13 cellular contexts compared by ENCODE assay signal in the genomic region with DNA sequence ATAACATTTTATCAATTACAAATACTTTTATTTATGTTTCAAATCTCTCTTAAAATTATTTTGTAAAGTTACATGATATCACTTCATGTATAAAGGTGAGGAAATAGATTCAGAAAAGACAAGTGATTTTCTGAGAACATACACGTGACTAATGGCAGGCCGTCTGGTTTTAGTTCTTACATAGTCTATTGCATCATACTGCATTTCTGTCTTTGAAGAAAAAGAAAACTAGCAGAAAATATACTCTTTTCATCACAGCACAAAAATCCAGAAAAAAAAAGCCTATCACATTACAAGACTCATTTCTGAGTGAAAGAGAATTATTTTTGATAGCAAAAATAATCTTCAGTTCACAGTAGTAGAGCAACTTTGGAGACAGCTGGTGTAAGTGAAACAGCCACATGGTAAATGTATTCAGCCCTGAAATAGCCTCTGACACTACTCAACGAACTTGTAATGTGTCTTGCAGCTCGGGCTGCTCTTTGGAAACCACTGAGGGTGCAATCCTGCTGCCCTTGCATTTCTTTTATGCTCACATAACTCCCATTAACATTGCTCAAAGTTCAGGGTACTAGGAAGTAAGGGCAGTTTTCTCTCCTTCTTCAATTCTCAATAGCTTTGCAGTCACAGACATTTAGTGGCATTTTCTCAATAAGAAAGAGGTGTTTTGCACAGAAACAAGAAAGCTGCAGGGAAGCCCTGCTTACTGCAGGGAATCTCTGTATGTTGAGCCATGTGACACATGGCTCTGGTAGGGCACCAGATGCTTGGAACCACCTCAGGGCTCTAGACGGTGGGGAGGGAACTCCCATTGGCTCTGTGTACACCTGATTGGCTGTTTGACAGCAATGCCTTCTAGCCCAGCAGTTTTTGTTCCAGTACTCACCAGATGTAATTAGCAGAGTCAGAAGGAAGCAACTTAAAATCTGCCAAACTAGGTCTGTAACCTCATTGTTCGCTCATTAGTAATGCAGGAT.
DNase-seq lines count a peak whose midpoint lies in the region; ATAC-seq, FAIRE-seq and TF ChIP-seq lines count a peak whose summit lies in the region.
"Had no signal": no experiment of that assay in that cellular context is flagged by ENCODE, and none has a peak within 500 bp of the region (broad histone marks: within the 10 kb centered on the region; RNA-seq: fewer than 3 reads in every experiment).

No MANE protein-coding gene starts in this region.

- TF ChIP-seq POLR2A in H1 (IDR thresholded peaks at IDR 0.05; ENCODE audit: control extremely low read depth in 1 of 2, low read depth in 2 of 2, low read length in 2 of 2) = no peak

- no peak overlapping the region for H2BK15ac ChIP-seq in H1 (ENCODE audit: low read length)

- H3K36me3 ChIP-seq in H1 (ENCODE audit: control insufficient read depth in 2 of 4, insufficient read depth in 4 of 4, low read length in 3 of 4) = no peaks in the 10 kb centered on the region
- no peaks in the 10 kb centered on the region for H3K36me3 ChIP-seq in neuron (ENCODE audit: insufficient read depth, low read length)
- H3K36me3 ChIP-seq: left lung had no signal

- H3K23me2 ChIP-seq in H1 (ENCODE audit: low read depth, low read length) = no peaks in the 10 kb centered on the region

- H3K4me3 ChIP-seq in H1 (ENCODE audit: extremely low read depth in 1 of 4, insufficient read depth in 2 of 4, low read depth in 3 of 4, low read length in 4 of 4) (no peak overlapping the region), neuron (ENCODE audit: low read length) (peak overlapping the region; percentile 4)
- H3K4me3 ChIP-seq: A549, left lung had no signal

- no peak overlapping the region for H3K27ac Mint-ChIP-seq in activated T-helper 1 cell treated with anti-CD3 and anti-CD28 coated beads, Interleukin-12 subunit alpha, Interleukin-12 subunit beta, Interleukin-2, Interleukin-4 antibody, amounts not matched to agents 30 ng/mL and 10 ng/mL and 1 ng/mL, durations not matched to agents 14 hours and 24 hours and 36 hours
- H3K27ac Mint-ChIP-seq: activated naive CD8-positive, alpha-beta T cell treated with anti-CD3 and anti-CD28 coated beads, Interleukin-2, amount 50 U/mL, for 24 hours had no signal

- no peak overlapping the region for H3K23ac ChIP-seq in H1 (ENCODE audit: insufficient read length)

- no peak overlapping the region for H3K9ac ChIP-seq in H1 (replicated peaks in 1 of 4; ENCODE audit: extremely low read depth in 1 of 4, low read depth in 3 of 4, low read length in 3 of 4)

- intact Hi-C loops in activated T-helper 1 cell treated with anti-CD3 and anti-CD28 coated beads, Interleukin-12 subunit alpha, Interleukin-12 subunit beta, Interleukin-2, Interleukin-4 antibody, amounts not matched to agents 30 ng/mL and 10 ng/mL and 1 ng/mL, durations not matched to agents 14 hours and 24 hours and 36 hours (cut with micrococcal nuclease) = no loop called here

- peak; percentile 57 for FAIRE-seq in H1 (lab: Jason Lieb, UNC)
- FAIRE-seq: A549 had no signal

- no peak for ATAC-seq in HG03571 (IDR thresholded peaks at IDR 0.05; ENCODE audit: unreplicated experiment)
- ATAC-seq: A549; activated naive CD8-positive, alpha-beta T cell treated with anti-CD3 and anti-CD28 coated beads, Interleukin-2, amount 50 U/mL, for 24 hours; foreskin keratinocyte; left lung had no signal

- no peak overlapping the region for H3K27ac ChIP-seq in H1 (ENCODE audit: low read depth, low read length)
- H3K27ac ChIP-seq: A549, foreskin keratinocyte, left lung had no signal

- DNase-seq in NCI-H1105 treated with DMSO at 0.1 percent for 48 hours (lab: John Stamatoyannopoulos, UW) (peak; percentile 12), NCI-H1105 (lab: John Stamatoyannopoulos, UW) (no peak), NCI-H446 (lab: John Stamatoyannopoulos, UW) (peak; percentile 86 to 94), H1 (ENCODE audit: low read depth in 1 of 2, low spot score in 2 of 2) (peak in 1 of 2 experiments; percentile 17), LoVo (ENCODE audit: low spot score) (no peak)
- no peak for DNase-seq in activated T-helper 1 cell treated with anti-CD3 and anti-CD28 coated beads, Interleukin-12 subunit alpha, Interleukin-12 subunit beta, Interleukin-2, Interleukin-4 antibody, amounts not matched to agents 30 ng/mL and 10 ng/mL and 1 ng/mL, durations not matched to agents 14 hours and 24 hours and 36 hours (ENCODE audit: low spot score)
- DNase-seq: activated naive CD8-positive, alpha-beta T cell treated with anti-CD3 and anti-CD28 coated beads, Interleukin-2, amount 50 U/mL, for 24 hours; Calu3; left lung had no signal

- H3K79me2 ChIP-seq in H1 (ENCODE audit: control insufficient read depth in 1 of 2, insufficient read depth in 2 of 2, low read length in 2 of 2) = no peaks in the 10 kb centered on the region

- no peak overlapping the region for H3K4me2 ChIP-seq in H1 (ENCODE audit: insufficient read depth in 1 of 2, low read depth in 2 of 2, low read length in 2 of 2)
- H3K4me2 ChIP-seq: A549 had no signal

- no peak overlapping the region for H4K8ac ChIP-seq in H1 (ENCODE audit: extremely low read depth, insufficient read depth, low read length)

- H3K56ac ChIP-seq in H1 (replicated peaks; ENCODE audit: insufficient read length, low read depth, low read length) = no peak overlapping the region

- no peaks in the 10 kb centered on the region for H3K9me3 ChIP-seq in H1 (ENCODE audit: insufficient read depth in 2 of 2, low read depth in 1 of 2, low read length in 1 of 2)
- H3K9me3 ChIP-seq in neuron (ENCODE audit: low read length) = no peaks in the 10 kb centered on the region
- H3K9me3 ChIP-seq: left lung had no signal

- no peak overlapping the region for H3K4ac ChIP-seq in H1 (replicated peaks; ENCODE audit: insufficient read length, low read depth, low read length)

- H2AK5ac ChIP-seq in H1 (ENCODE audit: low read depth, low read length) = no peak overlapping the region

- H2BK12ac ChIP-seq in H1 (ENCODE audit: low read depth, low read length) = no peak overlapping the region

- no peak overlapping the region for H2BK5ac ChIP-seq in H1 (ENCODE audit: low read depth, low read length)

- CTCF ChIA-PET in H1 (lab: Charles Lee; ENCODE audit: partially characterized antibody) = interaction anchor here (0.6 to 1.4 kb wide), 2 partner anchors 14 to 488 kb away, joined by 3 to 4 read pairs; no protein-coding TSS in a partner anchor

- no peak overlapping the region for H3K14ac ChIP-seq in H1 (ENCODE audit: insufficient read length)

- TF ChIP-seq CTCF in H1 (IDR thresholded peaks at IDR 0.05; ENCODE audit: control extremely low read depth in 1 of 3, insufficient read depth in 1 of 3, low read depth in 1 of 3, low read length in 3 of 3) = no peak

- H3K27me3 Mint-ChIP-seq in activated T-helper 1 cell treated with anti-CD3 and anti-CD28 coated beads, Interleukin-12 subunit alpha, Interleukin-12 subunit beta, Interleukin-2, Interleukin-4 antibody, amounts not matched to agents 30 ng/mL and 10 ng/mL and 1 ng/mL, durations not matched to agents 14 hours and 24 hours and 36 hours (ENCODE audit: insufficient read depth) = no peaks in the 10 kb centered on the region
- H3K27me3 Mint-ChIP-seq: activated naive CD8-positive, alpha-beta T cell treated with anti-CD3 and anti-CD28 coated beads, Interleukin-2, amount 50 U/mL, for 24 hours had no signal

- H3K27me3 ChIP-seq in H1 (replicated peaks in 1 of 4; ENCODE audit: control insufficient read depth in 3 of 4, extremely low read depth in 1 of 4, insufficient read depth in 3 of 4, low read length in 3 of 4) (no peaks in the 10 kb centered on the region), neuron (ENCODE audit: insufficient read depth, low read length) (no peaks in the 10 kb centered on the region)
- H3K27me3 ChIP-seq: foreskin keratinocyte, left lung had no signal

- H4K20me1 ChIP-seq in H1 (replicated peaks in 1 of 2; ENCODE audit: control insufficient read depth in 1 of 2, insufficient read depth in 2 of 2, low read length in 2 of 2) = no peaks in the 10 kb centered on the region

- 70% methylated on average over 6 of the region's 6 CpGs; no CpG with 5 or more reads in 1 of the 2 experiments for WGBS in H1 (ENCODE audit: extremely low coverage in 1 of 2, insufficient coverage in 1 of 2, insufficient read length in 1 of 2, insufficient replicate concordance in 2 of 2, low coverage in 1 of 2, low lambda C conversion rate in 2 of 2, missing lambda C conversion rate in 1 of 2), 2 experiments

- H2BK120ac ChIP-seq in H1 (replicated peaks; ENCODE audit: low read depth, low read length) = no peak overlapping the region

- peaks cover 0 to 3% (median 1%) of the 10 kb centered on the region in 4 experiments; a peak in 2 of 7 replicates for H3K4me1 ChIP-seq in H1 (replicated peaks in 1 of 4; ENCODE audit: control insufficient read depth in 3 of 4, insufficient read depth in 4 of 4, low read length in 3 of 4)
- peaks cover 14% of the 10 kb centered on the region for H3K4me1 ChIP-seq in neuron (ENCODE audit: insufficient read depth, low read length)
- H3K4me1 ChIP-seq: A549, foreskin keratinocyte, left lung had no signal

- H3K79me1 ChIP-seq in H1 (ENCODE audit: low read depth, low read length) = no peaks in the 10 kb centered on the region

- POLR2A ChIA-PET in H1 (lab: Charles Lee; ENCODE audit: partially characterized antibody) = no interaction called here

- H3K4me3 Mint-ChIP-seq in activated T-helper 1 cell treated with anti-CD3 and anti-CD28 coated beads, Interleukin-12 subunit alpha, Interleukin-12 subunit beta, Interleukin-2, Interleukin-4 antibody, amounts not matched to agents 30 ng/mL and 10 ng/mL and 1 ng/mL, durations not matched to agents 14 hours and 24 hours and 36 hours = no peak overlapping the region
- H3K4me3 Mint-ChIP-seq: activated naive CD8-positive, alpha-beta T cell treated with anti-CD3 and anti-CD28 coated beads, Interleukin-2, amount 50 U/mL, for 24 hours had no signal

- H3K36me3 Mint-ChIP-seq in activated T-helper 1 cell treated with anti-CD3 and anti-CD28 coated beads, Interleukin-12 subunit alpha, Interleukin-12 subunit beta, Interleukin-2, Interleukin-4 antibody, amounts not matched to agents 30 ng/mL and 10 ng/mL and 1 ng/mL, durations not matched to agents 14 hours and 24 hours and 36 hours (ENCODE audit: low read depth) = no peaks in the 10 kb centered on the region

- no peak overlapping the region for H3K18ac ChIP-seq in H1 (ENCODE audit: extremely low read depth, low read length)

- H4K91ac ChIP-seq in H1 (replicated peaks; ENCODE audit: insufficient read length, low read length) = no peak overlapping the region

- no peak for TF ChIP-seq EP300 in H1 (IDR thresholded peaks at IDR 0.05; ENCODE audit: borderline replicate concordance in 1 of 2, low read depth in 2 of 2, low read length in 2 of 2)

- no peak overlapping the region for H2BK20ac ChIP-seq in H1 (ENCODE audit: low read length)

- peaks cover 10% of the 10 kb centered on the region for H3K9me3 Mint-ChIP-seq in activated T-helper 1 cell treated with anti-CD3 and anti-CD28 coated beads, Interleukin-12 subunit alpha, Interleukin-12 subunit beta, Interleukin-2, Interleukin-4 antibody, amounts not matched to agents 30 ng/mL and 10 ng/mL and 1 ng/mL, durations not matched to agents 14 hours and 24 hours and 36 hours

- H3K4me1 Mint-ChIP-seq in activated T-helper 1 cell treated with anti-CD3 and anti-CD28 coated beads, Interleukin-12 subunit alpha, Interleukin-12 subunit beta, Interleukin-2, Interleukin-4 antibody, amounts not matched to agents 30 ng/mL and 10 ng/mL and 1 ng/mL, durations not matched to agents 14 hours and 24 hours and 36 hours (ENCODE audit: low read depth) = no peaks in the 10 kb centered on the region
- H3K4me1 Mint-ChIP-seq: activated naive CD8-positive, alpha-beta T cell treated with anti-CD3 and anti-CD28 coated beads, Interleukin-2, amount 50 U/mL, for 24 hours had no signal

- H4K5ac ChIP-seq in H1 (ENCODE audit: insufficient read length, low read depth, low read length) = no peak overlapping the region

- no peak for TF ChIP-seq RAD21 in H1 (IDR thresholded peaks at IDR 0.05 in 1 of 2, conservative IDR thresholded peaks at IDR 0.05 in 1 of 2; ENCODE audit: low read depth in 2 of 2, low read length in 2 of 2)

- H2AFZ ChIP-seq in H1 (ENCODE audit: low read length) (peak overlapping the region; percentile 52), neuron (ENCODE audit: low read depth, low read length) (peak overlapping the region; percentile 82)

Comparison
In these comparisons a context has a peak if more than half of its experiments do, and no peak if none do; other contexts are left out.
1. DNase-seq: peak in NCI-H1105 treated with DMSO at 0.1 percent for 48 hours (single experiment) and NCI-H446 (2 of 2); none in NCI-H1105 (single experiment), activated T-helper 1 cell treated with anti-CD3 and anti-CD28 coated beads, Interleukin-12 subunit alpha, Interleukin-12 subunit beta, Interleukin-2, Interleukin-4 antibody, amounts not matched to agents 30 ng/mL and 10 ng/mL and 1 ng/mL, durations not matched to agents 14 hours and 24 hours and 36 hours (single experiment) and LoVo (single experiment).